17 cellular contexts compared by ENCODE assay signal in genomic region chr15:22939652-22940061, GRCh38.
"Had no signal": no experiment of that assay in that cellular context is flagged by ENCODE, and none has a peak within 500 bp of the region (broad histone marks: within the 10 kb centered on the region; RNA-seq: fewer than 3 reads in every experiment).

No MANE protein-coding gene starts in this region.

- H3K4me3 ChIP-seq: adrenal gland, coronary artery, neural progenitor cell, stomach, suprapubic skin, tibial nerve, uterus had no signal

- DNase-seq: activated naive CD4-positive, alpha-beta T cell; activated T-cell treated with anti-CD3 and anti-CD28 coated beads, Interleukin-2, amount 50 U/mL, for 4 hours; adrenal gland; cerebellar nuclear complex; endodermal cell; kidney; naive thymus-derived CD4-positive, alpha-beta T cell; stimulated activated CD4-positive, alpha-beta T cell treated with anti-CD3 and anti-CD28 coated beads, Interleukin-12 subunit alpha, Interleukin-12 subunit beta, amount 100 ng/mL, for 4 hours; stomach; T-helper 1 cell; uterus had no signal

- H3K4me2 ChIP-seq: neural progenitor cell had no signal

- H3K36me3 ChIP-seq: uterus had no signal

- H3K9me3 ChIP-seq: adrenal gland, stomach, suprapubic skin, tibial nerve, uterus had no signal

- H3K27me3 ChIP-seq: adrenal gland, neural progenitor cell, stomach, suprapubic skin, tibial nerve, uterus had no signal

- H3K27ac ChIP-seq: adrenal gland, coronary artery, neural progenitor cell, stomach, suprapubic skin, tibial nerve, uterus had no signal

- H3K9ac ChIP-seq: neural progenitor cell had no signal

- ATAC-seq: activated T-cell treated with anti-CD3 and anti-CD28 coated beads, Interleukin-2, amount 50 U/mL, for 4 hours; left lobe of liver; naive thymus-derived CD4-positive, alpha-beta T cell; WTC11 had no signal

- H3K4me1 ChIP-seq: neural progenitor cell, uterus had no signal

- H2AFZ ChIP-seq: neural progenitor cell had no signal
